Comparison of ENCODE assay signal across 8 cellular contexts in genomic region chr3:152205097-152205593, GRCh38.
DNase-seq lines count a peak whose midpoint lies in the region; ATAC-seq and TF ChIP-seq lines count a peak whose summit lies in the region.

No MANE protein-coding gene starts in this region.

- ATAC-seq in GM21381 (IDR thresholded peaks at IDR 0.05; ENCODE audit: unreplicated experiment) (peak; percentile 49), aorta (ENCODE audit: low FRiP score) (peak; percentile 25)

- peaks cover 9% of the 10 kb centered on the region; the same call in 1 of the 2 replicates for H3K4me1 ChIP-seq in BLaER1
- peaks cover 0 to 26% (median 5%) of the 10 kb centered on the region in 3 donors for H3K4me1 ChIP-seq in esophagus squamous epithelium
- peaks cover 4 to 6% of the 10 kb centered on the region in 2 donors for H3K4me1 ChIP-seq in aorta (ENCODE audit: control insufficient read depth in 1 of 2, insufficient read depth in 2 of 2, low read length in 2 of 2)

- H3K27ac ChIP-seq in BLaER1 (no peak overlapping the region), esophagus squamous epithelium (peak overlapping the region; percentile 30 to 85 (median 76)), aorta (ENCODE audit: low read depth in 1 of 2, low read length in 2 of 2) (peak overlapping the region; percentile 96 to 99)

- peak overlapping the region; percentile 37 for H3K4me2 ChIP-seq in BLaER1

- intact Hi-C loops in esophagus squamous epithelium (cut with DNase I) (no loop called here), aorta (cut with DNase I) (loop anchor here in 1 of 2 donors (2.0 to 10.0 kb wide), 2 partner anchors 62 to 130 kb away; no protein-coding TSS in a partner anchor)

- DNase-seq in MV-4-11 (lab: John Stamatoyannopoulos, UW) (peak; percentile 97), esophagus squamous epithelium (lab: John Stamatoyannopoulos, UW) (no peak), aorta (no peak), kidney glomerular epithelial cell (lab: John Stamatoyannopoulos, UW) (no peak), nucleus accumbens (lab: John Stamatoyannopoulos, UW) (no peak)
- DNase-seq in stimulated activated CD4-positive, alpha-beta T cell treated with anti-CD3 and anti-CD28 coated beads, Interleukin-12 subunit alpha, Interleukin-12 subunit beta, amount 100 ng/mL, for 4 hours, result no peak

- H3K27me3 ChIP-seq in BLaER1 (peaks cover 43% of the 10 kb centered on the region), esophagus squamous epithelium (no peaks in the 10 kb centered on the region), aorta (ENCODE audit: control insufficient read depth in 1 of 2, insufficient read depth in 2 of 2, low read length in 1 of 2) (no peaks in the 10 kb centered on the region)

- H4K20me1 ChIP-seq in BLaER1, result peaks cover under 1% of the 10 kb centered on the region; the same call in 1 of the 2 replicates

- no peak for TF ChIP-seq CTCF in esophagus squamous epithelium (IDR thresholded peaks at IDR 0.05)

- H3K4me3 ChIP-seq in BLaER1 (no peak overlapping the region), esophagus squamous epithelium (peak overlapping the region in 3 of 4 donors; percentile 22 to 48 (median 23)), aorta (ENCODE audit: low read length in 2 of 2) (peak overlapping the region; percentile 80 to 93)

- H3K9me3 ChIP-seq in BLaER1 (peaks cover 5% of the 10 kb centered on the region; the same call in 1 of the 2 replicates), esophagus squamous epithelium (no peaks in the 10 kb centered on the region), aorta (ENCODE audit: control insufficient read depth, low read length) (no peaks in the 10 kb centered on the region)

- 61 to 72% methylated on average over 3 of the region's 3 CpGs for WGBS in esophagus squamous epithelium, 2 donors
- WGBS in aorta, 2 donors, result 3 to 5% methylated on average over 3 of the region's 3 CpGs

- H3K9ac ChIP-seq in BLaER1, result no peak overlapping the region

- TF ChIP-seq POLR2A in esophagus squamous epithelium (IDR thresholded peaks at IDR 0.05), result peak in 1 of 4 donors; percentile 36

- H3K36me3 ChIP-seq in BLaER1 (no peaks in the 10 kb centered on the region), esophagus squamous epithelium (no peaks in the 10 kb centered on the region), aorta (ENCODE audit: control insufficient read depth in 1 of 2, insufficient read depth in 2 of 2, low read length in 1 of 2) (peaks cover 0 to 3% of the 10 kb centered on the region in 2 donors)
